ENCODE assay signal across 9 cellular contexts in genomic region chrX:107659768-107660167, GRCh38. TPM values are rescaled to one million over a fixed set of nuclear protein-coding genes. Genes with fewer than 3 reads are reported as not detected.
DNase-seq lines count a peak whose midpoint lies in the region; ATAC-seq and TF ChIP-seq lines count a peak whose summit lies in the region.
"Had no signal": no experiment of that assay in that cellular context is flagged by ENCODE, and none has a peak within 500 bp of the region (broad histone marks: within the 10 kb centered on the region; RNA-seq: fewer than 3 reads in every experiment).

No MANE protein-coding gene starts in this region.

- H3K4me1 ChIP-seq in adrenal gland (replicated peaks in 1 of 2) (no peaks in the 10 kb centered on the region), upper lobe of right lung (no peaks in the 10 kb centered on the region)

- ATAC-seq in stimulated activated naive CD8-positive, alpha-beta T cell treated with anti-CD3 and anti-CD28 coated beads, Interleukin-15, amount 100 ng/mL, for 72 hours: no peak
- no peak for ATAC-seq in stimulated activated naive CD8-positive, alpha-beta T cell treated with anti-CD3 and anti-CD28 coated beads, Interleukin-15, Interleukin-2, amounts not matched to agents 100 U/mL and 50 U/mL, for 24 hours
- ATAC-seq in upper lobe of right lung (peak; percentile 45), GM19397 (IDR thresholded peaks at IDR 0.05; ENCODE audit: unreplicated experiment) (no peak)

- H3K4me3 ChIP-seq in adrenal gland: no peak overlapping the region
- no peak overlapping the region for H3K4me3 ChIP-seq in upper lobe of right lung

- no peaks in the 10 kb centered on the region for H3K9me3 ChIP-seq in adrenal gland (replicated peaks in 1 of 3)
- no peaks in the 10 kb centered on the region for H3K9me3 ChIP-seq in upper lobe of right lung

- H3K27me3 ChIP-seq in adrenal gland (peaks cover 10% of the 10 kb centered on the region), upper lobe of right lung (no peaks in the 10 kb centered on the region)

- H3K27ac ChIP-seq in adrenal gland (no peak overlapping the region), upper lobe of right lung (no peak overlapping the region)

- peak; percentile 13 to 30 for DNase-seq in stimulated activated naive CD8-positive, alpha-beta T cell treated with anti-CD3 and anti-CD28 coated beads, Interleukin-15, amount 100 ng/mL, for 72 hours
- no peak for DNase-seq in stimulated activated naive CD8-positive, alpha-beta T cell treated with anti-CD3 and anti-CD28 coated beads, Interleukin-15, Interleukin-2, amounts not matched to agents 100 U/mL and 50 U/mL, for 24 hours
- DNase-seq in NCI-H1105 treated with DMSO at 0.1 percent for 48 hours (lab: John Stamatoyannopoulos, UW) (peak; percentile 50), adrenal gland (peak in 2 of 7 donors; percentile 33 to 43), inferior parietal cortex (ENCODE audit: extremely low spot score) (peak; percentile 48), upper lobe of right lung (no peak), activated T-cell treated with anti-CD3 and anti-CD28 coated beads for 4 hours (no peak)
- DNase-seq: activated naive CD8-positive, alpha-beta T cell treated with anti-CD3 and anti-CD28 coated beads, Interleukin-2, amount 10 ng/mL, durations not matched to agents 7 days and 5 days had no signal

- intact Hi-C loops in adrenal gland (cut with DNase I): loop anchor here (10.0 kb wide), 2 partner anchors 115 to 235 kb away; partner anchors contain the start of genes NCBP2L (in 1 of the 2) and TSC22D3 (in 1 of the 2)
- intact Hi-C loops in upper lobe of right lung (cut with DNase I): loop anchor here (10.0 kb wide), 1 partner anchor 105 kb away; no protein-coding TSS in a partner anchor

- H3K4me1 Mint-ChIP-seq in stimulated activated naive CD8-positive, alpha-beta T cell treated with anti-CD3 and anti-CD28 coated beads, Interleukin-15, amount 100 ng/mL, for 72 hours: peaks cover 10% of the 10 kb centered on the region

- H3K27ac Mint-ChIP-seq in stimulated activated naive CD8-positive, alpha-beta T cell treated with anti-CD3 and anti-CD28 coated beads, Interleukin-15, amount 100 ng/mL, for 72 hours: no peak overlapping the region
- H3K27ac Mint-ChIP-seq: activated naive CD8-positive, alpha-beta T cell treated with anti-CD3 and anti-CD28 coated beads, Interleukin-2, amount 10 ng/mL, durations not matched to agents 7 days and 5 days had no signal

- no peaks in the 10 kb centered on the region for H3K9me3 Mint-ChIP-seq in stimulated activated naive CD8-positive, alpha-beta T cell treated with anti-CD3 and anti-CD28 coated beads, Interleukin-15, amount 100 ng/mL, for 72 hours
- H3K9me3 Mint-ChIP-seq: activated naive CD8-positive, alpha-beta T cell treated with anti-CD3 and anti-CD28 coated beads, Interleukin-2, amount 10 ng/mL, durations not matched to agents 7 days and 5 days had no signal

- peak; percentile 31 to 77 (median 65) for TF ChIP-seq CTCF in adrenal gland (IDR thresholded peaks at IDR 0.05)
- peak; percentile 61 for TF ChIP-seq CTCF in upper lobe of right lung (IDR thresholded peaks at IDR 0.05)

- 62 to 95% (median 76%) methylated on average over 1 of the region's 1 CpG for WGBS in adrenal gland, 4 donors

- H3K4me3 Mint-ChIP-seq in stimulated activated naive CD8-positive, alpha-beta T cell treated with anti-CD3 and anti-CD28 coated beads, Interleukin-15, amount 100 ng/mL, for 72 hours: no peak overlapping the region
- H3K4me3 Mint-ChIP-seq: activated naive CD8-positive, alpha-beta T cell treated with anti-CD3 and anti-CD28 coated beads, Interleukin-2, amount 10 ng/mL, durations not matched to agents 7 days and 5 days had no signal

- TF ChIP-seq POLR2A in adrenal gland (IDR thresholded peaks at IDR 0.05): no peak

- no peaks in the 10 kb centered on the region for H3K27me3 Mint-ChIP-seq in stimulated activated naive CD8-positive, alpha-beta T cell treated with anti-CD3 and anti-CD28 coated beads, Interleukin-15, amount 100 ng/mL, for 72 hours
- H3K27me3 Mint-ChIP-seq: activated naive CD8-positive, alpha-beta T cell treated with anti-CD3 and anti-CD28 coated beads, Interleukin-2, amount 10 ng/mL, durations not matched to agents 7 days and 5 days had no signal

- H3K36me3 ChIP-seq in adrenal gland (replicated peaks in 1 of 2): no peaks in the 10 kb centered on the region
- H3K36me3 ChIP-seq in upper lobe of right lung: no peaks in the 10 kb centered on the region

RNA-seq across cellular contexts. Expression of gene PRPS1, which starts 31.5 kb away (rescaled TPM):
- 10 to 100 TPM in 7 of 8 donors, 1 to 10 TPM in 1; 9.9 to 55.1 (median 39.0) TPM for total RNA-seq in adrenal gland
- polyA plus RNA-seq in adrenal gland: 10 to 100 TPM in 1 of 3 donors, 1 to 10 TPM in 2; 8.9 to 78.3 (median 9.4) TPM
- 25.6 TPM for total RNA-seq in upper lobe of right lung

Comparison
In these comparisons a context has a peak if more than half of its experiments do, and no peak if none do; other contexts are left out.
1. DNase-seq: peak in stimulated activated naive CD8-positive, alpha-beta T cell treated with anti-CD3 and anti-CD28 coated beads, Interleukin-15, amount 100 ng/mL, for 72 hours (2 of 2), NCI-H1105 treated with DMSO at 0.1 percent for 48 hours (single experiment) and inferior parietal cortex (single experiment); none in stimulated activated naive CD8-positive, alpha-beta T cell treated with anti-CD3 and anti-CD28 coated beads, Interleukin-15, Interleukin-2, amounts not matched to agents 100 U/mL and 50 U/mL, for 24 hours (single experiment), upper lobe of right lung (single experiment) and activated T-cell treated with anti-CD3 and anti-CD28 coated beads for 4 hours (single experiment).